Comparison of ENCODE assay signal across 8 cellular contexts in genomic region chr1:35929730-35930592, GRCh38. TPM values are rescaled to one million over a fixed set of nuclear protein-coding genes. Genes with fewer than 3 reads are reported as not detected.
A peak's percentile ranks its signal among the peaks of the same experiment; 100 is the strongest.
DNase-seq lines count a peak whose midpoint lies in the region; ATAC-seq lines count a peak whose summit lies in the region.

No MANE protein-coding gene starts in this region.

- intact Hi-C loops in right cardiac atrium (cut with DNase I) = no loop called here

- peak; percentile 69 to 70 for ATAC-seq in right cardiac atrium
- ATAC-seq in GM18868 (IDR thresholded peaks at IDR 0.05; ENCODE audit: unreplicated experiment) = no peak

- in situ Hi-C loops in SK-MEL-5 (cut with HindIII; ENCODE audit: low pct_unique_long_range_greater_than_20kb, low sequenced_read_pairs) = no loop called here

- H3K27ac ChIP-seq in angular gyrus (ENCODE audit: low read depth, low read length) (peak overlapping the region; percentile 95), right cardiac atrium (ENCODE audit: low read length) (peak overlapping the region; percentile 99)

- no peaks in the 10 kb centered on the region for H3K4me1 ChIP-seq in right cardiac atrium (ENCODE audit: control insufficient read depth, insufficient read depth, low read length)

- H3K4me3 ChIP-seq in right cardiac atrium (ENCODE audit: low read length) = peak overlapping the region; percentile 75

- under 1% methylated on average over 15 of the region's 15 CpGs for WGBS in right cardiac atrium

- DNase-seq in DMS153 treated with DMSO at 0.1 percent for 48 hours (lab: John Stamatoyannopoulos, UW; ENCODE audit: unreplicated experiment) = peak; percentile 79
- peak in 72 of 76 experiments; percentile 16 to 80 (median 50) for DNase-seq in HUDEP-2 (lab: John Stamatoyannopoulos, UW; ENCODE audit: unreplicated experiment in 76 of 76)
- DNase-seq in SK-MEL-5 (ENCODE audit: low read depth, low spot score) = peak; percentile 53
- peak; percentile 67 to 85 (median 79) for DNase-seq in right cardiac atrium
- peak; percentile 62 for DNase-seq in putamen (ENCODE audit: low spot score)
- no peak for DNase-seq in CD1c-positive myeloid dendritic cell (ENCODE audit: extremely low spot score)

- no peaks in the 10 kb centered on the region for H3K27me3 ChIP-seq in right cardiac atrium (ENCODE audit: control insufficient read depth, insufficient read depth)

- no peaks in the 10 kb centered on the region for H3K9me3 ChIP-seq in right cardiac atrium (ENCODE audit: control insufficient read depth, low read length)

RNA-seq across cellular contexts. Expression of gene AGO3, which starts 0.9 kb away (rescaled TPM):
- 11.7 and 13.1 TPM in 2 replicates for total RNA-seq in SK-MEL-5 (2014; rRNA removed; shearing (Covaris generic))
- polyA plus RNA-seq in SK-MEL-5 (2015; cell fraction: cytosol; rRNA removed) = 11.7 and 16.0 TPM in 2 replicates
- 11.6 and 12.0 TPM in 2 replicates for polyA plus RNA-seq in SK-MEL-5 (2015; cell fraction: nucleus; rRNA removed)
- 10 to 100 TPM; 17.7 to 24.1 (median 20.2) TPM for total RNA-seq in right cardiac atrium
- 3.8 TPM for polyA plus RNA-seq in right cardiac atrium

RNA-seq across cellular contexts. Expression of gene AGO1, which starts 47.0 kb away (rescaled TPM):
- total RNA-seq in SK-MEL-5 (2014; rRNA removed; shearing (Covaris generic)) = 10.1 and 13.4 TPM in 2 replicates
- 15.7 and 22.6 TPM in 2 replicates for polyA plus RNA-seq in SK-MEL-5 (2015; cell fraction: cytosol; rRNA removed)
- 10.8 and 15.5 TPM in 2 replicates for polyA plus RNA-seq in SK-MEL-5 (2015; cell fraction: nucleus; rRNA removed)
- 10 to 100 TPM; 26.9 to 35.4 (median 29.8) TPM for total RNA-seq in right cardiac atrium
- polyA plus RNA-seq in right cardiac atrium = 4.9 TPM
